In genomic region chr3:54202029-54202428, GRCh38 we compare ENCODE assay signal across 7 cellular contexts.
"Had no signal": no experiment of that assay in that cellular context is flagged by ENCODE, and none has a peak within 500 bp of the region (broad histone marks: within the 10 kb centered on the region; RNA-seq: fewer than 3 reads in every experiment).

No MANE protein-coding gene starts in this region.

- H3K9me3 Mint-ChIP-seq: GM23338 had no signal

- DNase-seq: H7, HFFc6, KBM-7 had no signal

- H3K27ac Mint-ChIP-seq: GM23338, HFFc6, IgD-negative memory B cell had no signal

- H3K36me3 Mint-ChIP-seq: IgD-negative memory B cell had no signal

- H3K4me3 Mint-ChIP-seq: GM23338, HFFc6 had no signal

- H3K4me1 Mint-ChIP-seq: IgD-negative memory B cell had no signal

- ATAC-seq: GM23338, HCT116, HepG2 had no signal
